1 cellular context compared by ENCODE assay signal in genomic region chr20:41131594-41132387, GRCh38.
TF ChIP-seq lines count a peak whose summit lies in the region.

No MANE protein-coding gene starts in this region.

TF ChIP-seq in GM12878, 131 proteins besides CTCF, POLR2A, EP300 and RAD21:
- no peak for TF ChIP-seq BMI1 (IDR thresholded peaks at IDR 0.05; ENCODE audit: borderline replicate concordance)
- TF ChIP-seq TCF12 (IDR thresholded peaks at IDR 0.05; ENCODE audit: low read depth, low read length): 0 out of 2 replicates have a peak, but pooled peaks have one; percentile 19
- TF ChIP-seq SIX5 (IDR thresholded peaks at IDR 0.05; ENCODE audit: low read depth, low read length, severe bottlenecking): no peak
- peak; percentile 40; the same call in 1 of the 2 replicates for TF ChIP-seq EED (IDR thresholded peaks at IDR 0.05; ENCODE audit: low read depth)
- no peak for TF ChIP-seq KLF5 (IDR thresholded peaks at IDR 0.05; ENCODE audit: partially characterized antibody)
- no peak for TF ChIP-seq CBFB (IDR thresholded peaks at IDR 0.05; ENCODE audit: low read depth)
- TF ChIP-seq E2F8 (IDR thresholded peaks at IDR 0.05; ENCODE audit: low read depth, partially characterized antibody): no peak
- no peak for TF ChIP-seq ATF2 (IDR thresholded peaks at IDR 0.05; ENCODE audit: low read length)
- TF ChIP-seq CREM (IDR thresholded peaks at IDR 0.05; ENCODE audit: low read depth): no peak
- TF ChIP-seq ZBED1 (IDR thresholded peaks at IDR 0.05; ENCODE audit: borderline replicate concordance): no peak
- TF ChIP-seq RFX5 (IDR thresholded peaks at IDR 0.05; ENCODE audit: low read depth, low read length): no peak
- no peak for TF ChIP-seq RAD51 (IDR thresholded peaks at IDR 0.05)
- TF ChIP-seq USF1 (IDR thresholded peaks at IDR 0.05; ENCODE audit: borderline replicate concordance, extremely low read length, insufficient read depth, low read depth, low read length): no peak
- TF ChIP-seq NR2C1 (IDR thresholded peaks at IDR 0.05): peak; percentile 47; the same call in 1 of the 2 replicates
- no peak for TF ChIP-seq SPI1 (IDR thresholded peaks at IDR 0.05; ENCODE audit: borderline replicate concordance, insufficient read depth, low read depth, low read length)
- TF ChIP-seq NFIC (IDR thresholded peaks at IDR 0.05; ENCODE audit: low read depth, low read length): no peak
- TF ChIP-seq PAX5 (IDR thresholded peaks at IDR 0.05; ENCODE audit: borderline replicate concordance, low read depth, low read length): peak; percentile 73; the same call in 1 of the 2 replicates
- TF ChIP-seq NFYA (IDR thresholded peaks at IDR 0.05; ENCODE audit: borderline replicate concordance, low read depth, low read length): no peak
- 0 out of 2 replicates have a peak, but pooled peaks have one; percentile 11 for TF ChIP-seq MTA2 (IDR thresholded peaks at IDR 0.05; ENCODE audit: low read depth)
- peak; percentile 71 for TF ChIP-seq NR2F1 (conservative IDR thresholded peaks at IDR 0.05)
- TF ChIP-seq ZNF274 (IDR thresholded peaks at IDR 0.05; ENCODE audit: insufficient read depth, insufficient read length): no peak
- TF ChIP-seq SRF (IDR thresholded peaks at IDR 0.05; ENCODE audit: low read depth in 2 of 2, low read length in 2 of 2): 0 out of 4 replicates have a peak, but pooled peaks of 1 of the 2 experiments have one; percentile 45
